Comparison of ENCODE assay signal across 8 cellular contexts in the genomic region with DNA sequence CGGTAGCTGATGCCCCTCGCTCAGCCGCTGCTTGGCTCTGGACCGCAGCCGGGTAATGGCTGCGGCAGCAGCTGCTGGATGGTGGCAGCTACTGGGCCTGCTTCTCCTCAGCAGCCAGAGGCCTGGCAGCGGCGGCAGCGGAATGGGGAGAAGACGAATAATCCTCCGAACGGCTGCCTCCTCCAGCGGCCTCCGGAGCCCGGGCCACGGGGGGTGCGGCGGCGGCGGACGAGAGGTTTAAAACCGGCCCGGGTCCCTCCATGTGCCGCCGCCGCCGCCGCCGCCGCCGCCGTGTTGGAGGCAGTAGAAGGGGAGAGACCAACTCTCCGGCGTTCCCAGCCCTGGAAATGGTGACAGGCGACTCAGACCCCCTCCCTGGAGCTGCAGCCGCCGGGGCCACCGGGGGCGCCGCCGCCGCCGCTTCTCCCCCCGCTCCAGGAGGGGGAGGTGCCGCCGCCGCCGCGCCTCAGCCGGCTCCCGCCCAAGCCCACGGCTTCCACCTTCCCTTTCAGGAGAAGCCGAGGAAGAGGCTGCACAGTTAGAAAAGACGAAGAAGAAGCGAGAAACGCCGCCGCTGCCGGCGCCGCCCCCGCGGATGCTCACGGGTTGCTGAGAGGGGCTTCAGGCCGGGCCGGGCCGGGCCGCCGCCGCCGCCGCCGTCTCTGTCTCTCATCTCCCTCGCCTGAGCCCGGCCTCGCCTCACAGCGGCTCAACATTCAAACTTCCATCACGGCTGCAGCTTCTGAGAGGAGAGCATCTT.
DNase-seq lines count a peak whose midpoint lies in the region; ATAC-seq and TF ChIP-seq lines count a peak whose summit lies in the region.

No MANE protein-coding gene starts in this region.

- H3K27me3 ChIP-seq in tibial artery = peaks cover 0 to 4% of the 10 kb centered on the region in 2 donors

- peak overlapping the region in 1 of 2 donors; percentile 41 for H3K27ac Mint-ChIP-seq in natural killer cell treated with Interleukin-12 subunit alpha and Interleukin-12 subunit beta and Interleukin-15 and Interleukin-18, amount 100 ng/mL, for 72 hours

- H3K4me1 ChIP-seq in tibial artery = peaks cover 0 to 4% (median 0%) of the 10 kb centered on the region in 4 donors

- H3K36me3 Mint-ChIP-seq in natural killer cell treated with Interleukin-12 subunit alpha and Interleukin-12 subunit beta and Interleukin-15 and Interleukin-18, amount 100 ng/mL, for 72 hours = peaks cover 4% of the 10 kb centered on the region

- DNase-seq in NCI-H1417 (lab: John Stamatoyannopoulos, UW) (peak; percentile 56 to 90 (median 88)), NCI-H1417 treated with DMSO at 0.1 percent for 48 hours (lab: John Stamatoyannopoulos, UW) (no peak), NCI-H460 (ENCODE audit: extremely low read depth, low read depth) (peak; percentile 31), activated T-helper 1 cell treated with Interleukin-2 at 50 U/mL for 16 hours (ENCODE audit: low read depth) (peak; percentile 7), fibroblast of the aortic adventitia (ENCODE audit: low read depth) (peak; percentile 2), tibial artery (peak in 1 of 2 donors; percentile 65)
- no peak for DNase-seq in natural killer cell treated with Interleukin-12 subunit alpha and Interleukin-12 subunit beta and Interleukin-15 and Interleukin-18, amount 100 ng/mL, for 72 hours (ENCODE audit: low spot score)

- peaks cover 46 to 77% of the 10 kb centered on the region in 2 donors for H3K27me3 Mint-ChIP-seq in natural killer cell treated with Interleukin-12 subunit alpha and Interleukin-12 subunit beta and Interleukin-15 and Interleukin-18, amount 100 ng/mL, for 72 hours

- intact Hi-C loops in tibial artery (cut with DNase I; ENCODE audit: low total_unique reads) = no loop called here

- H3K4me3 ChIP-seq in fibroblast of the aortic adventitia (ENCODE audit: low read depth, low read length) (peak overlapping the region; percentile 56), tibial artery (peak overlapping the region; percentile 50 to 51)

- peak overlapping the region; percentile 97 for H3K4me3 Mint-ChIP-seq in natural killer cell treated with Interleukin-12 subunit alpha and Interleukin-12 subunit beta and Interleukin-15 and Interleukin-18, amount 100 ng/mL, for 72 hours

- no peaks in the 10 kb centered on the region for H3K36me3 ChIP-seq in tibial artery

- H3K9me3 Mint-ChIP-seq in natural killer cell treated with Interleukin-12 subunit alpha and Interleukin-12 subunit beta and Interleukin-15 and Interleukin-18, amount 100 ng/mL, for 72 hours = no peaks in the 10 kb centered on the region

- H3K9me3 ChIP-seq in tibial artery = peaks cover 0 to 7% (median 3%) of the 10 kb centered on the region in 3 donors

- no peak for TF ChIP-seq CTCF in fibroblast of the aortic adventitia (IDR thresholded peaks at IDR 0.05; ENCODE audit: insufficient read depth, low read length)
- TF ChIP-seq CTCF in tibial artery (IDR thresholded peaks at IDR 0.05) = no peak

- peak; percentile 68 to 78 for ATAC-seq in natural killer cell treated with Interleukin-12 subunit alpha and Interleukin-12 subunit beta and Interleukin-15 and Interleukin-18, amount 100 ng/mL, for 72 hours
- no peak for ATAC-seq in HG03432 (IDR thresholded peaks at IDR 0.05; ENCODE audit: unreplicated experiment)

- H3K27ac ChIP-seq in tibial artery = peak overlapping the region in 1 of 2 donors; percentile 41

- peaks cover 11 to 18% of the 10 kb centered on the region in 2 donors for H3K4me1 Mint-ChIP-seq in natural killer cell treated with Interleukin-12 subunit alpha and Interleukin-12 subunit beta and Interleukin-15 and Interleukin-18, amount 100 ng/mL, for 72 hours (ENCODE audit: low read depth in 2 of 2)

Comparison
In these comparisons a context has a peak if more than half of its experiments do, and no peak if none do; other contexts are left out.
1. DNase-seq: peak in NCI-H1417 (3 of 3), NCI-H460 (single experiment), activated T-helper 1 cell treated with Interleukin-2 at 50 U/mL for 16 hours (single experiment) and fibroblast of the aortic adventitia (single experiment); none in NCI-H1417 treated with DMSO at 0.1 percent for 48 hours (single experiment) and natural killer cell treated with Interleukin-12 subunit alpha and Interleukin-12 subunit beta and Interleukin-15 and Interleukin-18, amount 100 ng/mL, for 72 hours (single experiment).